32 cellular contexts compared by ENCODE assay signal in the genomic region with DNA sequence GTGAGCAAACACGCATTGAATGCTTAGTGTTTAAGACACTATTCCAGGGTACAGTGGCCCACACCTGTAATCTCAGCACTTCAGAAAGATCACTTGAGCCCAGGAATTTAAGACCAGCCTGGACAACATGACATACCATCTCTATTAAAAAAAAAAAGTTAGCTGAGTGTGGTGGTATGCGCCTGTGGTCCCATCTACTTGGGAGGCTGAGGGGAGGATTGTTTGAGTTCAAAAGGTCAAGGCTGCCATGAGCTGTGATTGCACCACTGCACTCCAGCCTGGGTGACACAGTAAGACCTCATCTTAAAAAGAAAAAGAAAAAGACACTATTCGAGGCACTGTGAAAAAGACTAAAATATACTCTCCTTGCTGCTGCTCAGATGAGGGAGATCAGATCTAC.
"Had no signal": no experiment of that assay in that cellular context is flagged by ENCODE, and none has a peak within 500 bp of the region (broad histone marks: within the 10 kb centered on the region; RNA-seq: fewer than 3 reads in every experiment).

No MANE protein-coding gene starts in this region.

- H3K27me3 ChIP-seq: adrenal gland, body of pancreas had no signal

- FAIRE-seq: colon, endometrium, endothelial cell of umbilical vein, frontal cortex had no signal

- H3K36me3 ChIP-seq: adrenal gland, WERI-Rb-1 had no signal

- H3K27ac ChIP-seq: adrenal gland, body of pancreas, epithelial cell of prostate, WERI-Rb-1 had no signal

- DNase-seq: activated B cell treated with CpG ODN at 0.5 μM for 24 hours; activated CD4-positive, alpha-beta T cell treated with anti-CD3 and anti-CD28 coated beads for 48 hours; activated CD4-positive, alpha-beta T cell treated with anti-CD3 and anti-CD28 coated beads, Interleukin-2, amount 50 U/mL, for 1 hour; activated CD4-positive, alpha-beta T cell treated with anti-CD3 and anti-CD28 coated beads, Interleukin-2, amount 50 U/mL, for 48 hours; activated CD8-positive, alpha-beta memory T cell treated with anti-CD3 and anti-CD28 coated beads for 24 hours; activated CD8-positive, alpha-beta T cell treated with anti-CD3 and anti-CD28 coated beads for 36 hours; activated effector memory CD4-positive, alpha-beta T cell treated with Interleukin-2 at 50 U/mL for 16 hours; activated gamma-delta T cell treated with Interleukin-2 at 50 U/mL for 16 hours; activated naive CD4-positive, alpha-beta T cell treated with Interleukin-2 at 50 U/mL for 16 hours; activated naive CD8-positive, alpha-beta T cell treated with anti-CD3 and anti-CD28 coated beads for 36 hours; activated naive CD8-positive, alpha-beta T cell treated with anti-CD3 and anti-CD28 coated beads, Interleukin-2, amount 50 U/mL, for 24 hours; activated T-cell treated with anti-CD3 and anti-CD28 coated beads, Interleukin-2, amount 50 U/mL, for 4 hours; adrenal gland; amygdala; aorta; body of pancreas; caudate nucleus; cortex of kidney; dermis blood vessel endothelial cell; effector CD8-positive, alpha-beta T cell; foreskin fibroblast; head of caudate nucleus; T-helper 17 cell; T1000; WERI-Rb-1 had no signal

- H3K9me3 ChIP-seq: adrenal gland, body of pancreas had no signal

- H3K4me3 ChIP-seq: adrenal gland, body of pancreas had no signal

- ATAC-seq: activated CD4-positive, CD25-positive, alpha-beta regulatory T cell treated with anti-CD3 and anti-CD28 coated beads, Interleukin-2, amount 50 U/mL, for 24 hours; activated CD8-positive, alpha-beta T cell treated with anti-CD3 and anti-CD28 coated beads for 36 hours; activated naive CD8-positive, alpha-beta T cell treated with anti-CD3 and anti-CD28 coated beads, Interleukin-2, amount 50 U/mL, for 24 hours; activated T-cell treated with anti-CD3 and anti-CD28 coated beads, Interleukin-2, amount 50 U/mL, for 4 hours; activated T-helper 17 cell treated with anti-CD3 and anti-CD28 coated beads, Interleukin-2, amount 50 U/mL, for 72 hours; body of pancreas; T-helper 17 cell had no signal

- H3K4me1 ChIP-seq: adrenal gland had no signal
